1 cellular context compared by ENCODE assay signal in the genomic region with DNA sequence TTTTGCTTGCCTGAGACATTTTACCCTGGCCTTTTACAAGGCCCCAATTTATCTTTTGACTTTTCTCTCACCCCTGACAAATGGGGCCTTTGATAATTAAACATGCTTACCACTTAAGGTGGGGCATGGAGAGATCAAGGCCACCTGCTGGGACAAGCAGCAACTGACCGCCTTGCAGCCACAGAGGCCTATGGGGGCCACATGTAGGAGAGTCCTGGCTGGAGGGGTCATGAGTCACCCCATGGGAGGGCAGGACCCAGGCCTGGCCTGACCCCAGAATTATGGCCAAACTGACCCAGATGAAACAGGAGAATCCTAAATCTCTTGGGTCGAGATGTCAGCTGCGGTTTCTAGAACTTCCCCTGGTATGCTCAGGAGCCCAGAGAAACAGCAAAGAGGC.
TF ChIP-seq lines count a peak whose summit lies in the region.

No MANE protein-coding gene starts in this region.

TF ChIP-seq in H1, 55 proteins besides CTCF, POLR2A, EP300 and RAD21:
- TF ChIP-seq CTBP2 (IDR thresholded peaks at IDR 0.05; ENCODE audit: borderline replicate concordance, insufficient read depth, insufficient read length, low read length) (no peak), BRCA1 (IDR thresholded peaks at IDR 0.05; ENCODE audit: low read depth, low read length) (no peak), TEAD4 (IDR thresholded peaks at IDR 0.05; ENCODE audit: low read depth, low read length) (no peak), SIX5 (IDR thresholded peaks at IDR 0.05; ENCODE audit: low read depth, low read length) (no peak), CHD2 (IDR thresholded peaks at IDR 0.05; ENCODE audit: low read length) (no peak)
